Comparison of ENCODE assay signal across 1 cellular context in the genomic region with DNA sequence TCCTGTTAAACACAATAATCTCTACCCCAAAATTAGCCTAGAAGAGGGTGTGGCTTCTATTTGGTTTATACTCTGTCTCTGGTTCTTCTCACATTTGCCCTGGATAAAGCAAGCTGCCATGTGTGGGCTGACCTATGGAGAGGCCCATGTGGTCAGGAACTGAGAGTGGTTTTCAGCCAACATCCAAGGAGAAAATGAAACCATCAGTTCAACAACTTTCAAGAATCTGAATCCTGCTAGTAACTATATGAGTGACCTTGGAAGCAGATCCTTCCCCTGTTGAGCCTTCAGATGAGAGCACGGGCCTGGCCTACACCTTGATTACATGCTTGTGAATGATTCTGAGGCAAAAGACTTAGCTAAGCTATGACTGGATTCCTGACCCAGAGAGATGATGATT.
A peak's percentile ranks its signal among the peaks of the same experiment; 100 is the strongest.
TF ChIP-seq lines count a peak whose summit lies in the region.

No MANE protein-coding gene starts in this region.

TF ChIP-seq in K562, 482 proteins besides CTCF, POLR2A, EP300 and RAD21 (continued from another document):
- no peak for TF ChIP-seq ZNF282 (CRISPR knock-in tag; IDR thresholded peaks at IDR 0.05)
- TF ChIP-seq TFAM (CRISPR knock-in tag; conservative IDR thresholded peaks at IDR 0.05): no peak
- TF ChIP-seq BRD4 (IDR thresholded peaks at IDR 0.05): no peak
- TF ChIP-seq POU5F1 (IDR thresholded peaks at IDR 0.05; ENCODE audit: borderline replicate concordance, low read depth, low read length, partially characterized antibody): no peak
- no peak for TF ChIP-seq SAFB (IDR thresholded peaks at IDR 0.05; ENCODE audit: borderline replicate concordance, low read depth, low read length)
- TF ChIP-seq, protein P1, sequence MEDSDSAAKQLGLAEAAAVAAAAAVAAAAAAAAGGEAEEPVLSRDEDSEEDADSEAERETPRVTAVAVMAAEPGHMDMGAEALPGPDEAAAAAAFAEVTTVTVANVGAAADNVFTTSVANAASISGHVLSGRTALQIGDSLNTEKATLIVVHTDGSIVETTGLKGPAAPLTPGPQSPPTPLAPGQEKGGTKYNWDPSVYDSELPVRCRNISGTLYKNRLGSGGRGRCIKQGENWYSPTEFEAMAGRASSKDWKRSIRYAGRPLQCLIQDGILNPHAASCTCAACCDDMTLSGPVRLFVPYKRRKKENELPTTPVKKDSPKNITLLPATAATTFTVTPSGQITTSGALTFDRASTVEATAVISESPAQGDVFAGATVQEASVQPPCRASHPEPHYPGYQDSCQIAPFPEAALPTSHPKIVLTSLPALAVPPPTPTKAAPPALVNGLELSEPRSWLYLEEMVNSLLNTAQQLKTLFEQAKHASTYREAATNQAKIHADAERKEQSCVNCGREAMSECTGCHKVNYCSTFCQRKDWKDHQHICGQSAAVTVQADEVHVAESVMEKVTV (CRISPR knock-in tag; IDR thresholded peaks at IDR 0.05): no peak
- TF ChIP-seq, protein P2, sequence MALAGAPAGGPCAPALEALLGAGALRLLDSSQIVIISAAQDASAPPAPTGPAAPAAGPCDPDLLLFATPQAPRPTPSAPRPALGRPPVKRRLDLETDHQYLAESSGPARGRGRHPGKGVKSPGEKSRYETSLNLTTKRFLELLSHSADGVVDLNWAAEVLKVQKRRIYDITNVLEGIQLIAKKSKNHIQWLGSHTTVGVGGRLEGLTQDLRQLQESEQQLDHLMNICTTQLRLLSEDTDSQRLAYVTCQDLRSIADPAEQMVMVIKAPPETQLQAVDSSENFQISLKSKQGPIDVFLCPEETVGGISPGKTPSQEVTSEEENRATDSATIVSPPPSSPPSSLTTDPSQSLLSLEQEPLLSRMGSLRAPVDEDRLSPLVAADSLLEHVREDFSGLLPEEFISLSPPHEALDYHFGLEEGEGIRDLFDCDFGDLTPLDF (CRISPR knock-in tag; IDR thresholded peaks at IDR 0.05): no peak
- TF ChIP-seq, protein P3, sequence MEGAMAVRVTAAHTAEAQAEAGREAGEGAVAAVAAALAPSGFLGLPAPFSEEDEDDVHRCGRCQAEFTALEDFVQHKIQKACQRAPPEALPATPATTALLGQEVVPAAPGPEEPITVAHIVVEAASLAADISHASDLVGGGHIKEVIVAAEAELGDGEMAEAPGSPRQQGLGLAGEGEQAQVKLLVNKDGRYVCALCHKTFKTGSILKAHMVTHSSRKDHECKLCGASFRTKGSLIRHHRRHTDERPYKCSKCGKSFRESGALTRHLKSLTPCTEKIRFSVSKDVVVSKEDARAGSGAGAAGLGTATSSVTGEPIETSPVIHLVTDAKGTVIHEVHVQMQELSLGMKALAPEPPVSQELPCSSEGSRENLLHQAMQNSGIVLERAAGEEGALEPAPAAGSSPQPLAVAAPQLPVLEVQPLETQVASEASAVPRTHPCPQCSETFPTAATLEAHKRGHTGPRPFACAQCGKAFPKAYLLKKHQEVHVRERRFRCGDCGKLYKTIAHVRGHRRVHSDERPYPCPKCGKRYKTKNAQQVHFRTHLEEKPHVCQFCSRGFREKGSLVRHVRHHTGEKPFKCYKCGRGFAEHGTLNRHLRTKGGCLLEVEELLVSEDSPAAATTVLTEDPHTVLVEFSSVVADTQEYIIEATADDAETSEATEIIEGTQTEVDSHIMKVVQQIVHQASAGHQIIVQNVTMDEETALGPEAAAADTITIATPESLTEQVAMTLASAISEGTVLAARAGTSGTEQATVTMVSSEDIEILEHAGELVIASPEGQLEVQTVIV (CRISPR knock-in tag; IDR thresholded peaks at IDR 0.05; ENCODE audit: borderline replicate concordance): no peak
- TF ChIP-seq KLF13 (tag; IDR thresholded peaks at IDR 0.05; ENCODE audit: borderline replicate concordance, low read depth): no peak
- TF ChIP-seq, protein P4, sequence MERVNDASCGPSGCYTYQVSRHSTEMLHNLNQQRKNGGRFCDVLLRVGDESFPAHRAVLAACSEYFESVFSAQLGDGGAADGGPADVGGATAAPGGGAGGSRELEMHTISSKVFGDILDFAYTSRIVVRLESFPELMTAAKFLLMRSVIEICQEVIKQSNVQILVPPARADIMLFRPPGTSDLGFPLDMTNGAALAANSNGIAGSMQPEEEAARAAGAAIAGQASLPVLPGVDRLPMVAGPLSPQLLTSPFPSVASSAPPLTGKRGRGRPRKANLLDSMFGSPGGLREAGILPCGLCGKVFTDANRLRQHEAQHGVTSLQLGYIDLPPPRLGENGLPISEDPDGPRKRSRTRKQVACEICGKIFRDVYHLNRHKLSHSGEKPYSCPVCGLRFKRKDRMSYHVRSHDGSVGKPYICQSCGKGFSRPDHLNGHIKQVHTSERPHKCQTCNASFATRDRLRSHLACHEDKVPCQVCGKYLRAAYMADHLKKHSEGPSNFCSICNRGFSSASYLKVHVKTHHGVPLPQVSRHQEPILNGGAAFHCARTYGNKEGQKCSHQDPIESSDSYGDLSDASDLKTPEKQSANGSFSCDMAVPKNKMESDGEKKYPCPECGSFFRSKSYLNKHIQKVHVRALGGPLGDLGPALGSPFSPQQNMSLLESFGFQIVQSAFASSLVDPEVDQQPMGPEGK (CRISPR knock-in tag; IDR thresholded peaks at IDR 0.05; ENCODE audit: borderline replicate concordance): no peak
- TF ChIP-seq STAT5A (IDR thresholded peaks at IDR 0.05; ENCODE audit: borderline replicate concordance, low read length): no peak
- TF ChIP-seq ZNF561 (CRISPR knock-in tag; conservative IDR thresholded peaks at IDR 0.05): no peak
- TF ChIP-seq ZNF764 (CRISPR knock-in tag; IDR thresholded peaks at IDR 0.05; ENCODE audit: low read depth): no peak
- TF ChIP-seq RBBP5 (IDR thresholded peaks at IDR 0.05; ENCODE audit: borderline replicate concordance, insufficient read depth, low read length, poor library complexity, severe bottlenecking): no peak
- no peak for TF ChIP-seq ZFP1 (CRISPR knock-in tag; IDR thresholded peaks at IDR 0.05)
- TF ChIP-seq, protein P5, sequence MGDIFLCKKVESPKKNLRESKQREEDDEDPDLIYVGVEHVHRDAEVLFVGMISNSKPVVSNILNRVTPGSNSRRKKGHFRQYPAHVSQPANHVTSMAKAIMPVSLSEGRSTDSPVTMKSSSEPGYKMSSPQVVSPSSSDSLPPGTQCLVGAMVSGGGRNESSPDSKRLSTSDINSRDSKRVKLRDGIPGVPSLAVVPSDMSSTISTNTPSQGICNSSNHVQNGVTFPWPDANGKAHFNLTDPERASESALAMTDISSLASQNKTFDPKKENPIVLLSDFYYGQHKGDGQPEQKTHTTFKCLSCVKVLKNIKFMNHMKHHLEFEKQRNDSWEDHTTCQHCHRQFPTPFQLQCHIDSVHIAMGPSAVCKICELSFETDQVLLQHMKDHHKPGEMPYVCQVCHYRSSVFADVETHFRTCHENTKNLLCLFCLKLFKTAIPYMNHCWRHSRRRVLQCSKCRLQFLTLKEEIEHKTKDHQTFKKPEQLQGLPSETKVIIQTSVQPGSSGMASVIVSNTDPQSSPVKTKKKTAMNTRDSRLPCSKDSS (IDR thresholded peaks at IDR 0.05; ENCODE audit: low read depth, partially characterized antibody): peak; percentile 83
- TF ChIP-seq FOS (IDR thresholded peaks at IDR 0.05; ENCODE audit: extremely low read depth, insufficient read length): no peak
- TF ChIP-seq ZFP36 (IDR thresholded peaks at IDR 0.05; ENCODE audit: low read depth, low read length, partially characterized antibody): peak; percentile 30
- TF ChIP-seq ZSCAN32 (CRISPR knock-in tag; IDR thresholded peaks at IDR 0.05): no peak
